ENCODE assay signal across 8 cellular contexts in the genomic region with DNA sequence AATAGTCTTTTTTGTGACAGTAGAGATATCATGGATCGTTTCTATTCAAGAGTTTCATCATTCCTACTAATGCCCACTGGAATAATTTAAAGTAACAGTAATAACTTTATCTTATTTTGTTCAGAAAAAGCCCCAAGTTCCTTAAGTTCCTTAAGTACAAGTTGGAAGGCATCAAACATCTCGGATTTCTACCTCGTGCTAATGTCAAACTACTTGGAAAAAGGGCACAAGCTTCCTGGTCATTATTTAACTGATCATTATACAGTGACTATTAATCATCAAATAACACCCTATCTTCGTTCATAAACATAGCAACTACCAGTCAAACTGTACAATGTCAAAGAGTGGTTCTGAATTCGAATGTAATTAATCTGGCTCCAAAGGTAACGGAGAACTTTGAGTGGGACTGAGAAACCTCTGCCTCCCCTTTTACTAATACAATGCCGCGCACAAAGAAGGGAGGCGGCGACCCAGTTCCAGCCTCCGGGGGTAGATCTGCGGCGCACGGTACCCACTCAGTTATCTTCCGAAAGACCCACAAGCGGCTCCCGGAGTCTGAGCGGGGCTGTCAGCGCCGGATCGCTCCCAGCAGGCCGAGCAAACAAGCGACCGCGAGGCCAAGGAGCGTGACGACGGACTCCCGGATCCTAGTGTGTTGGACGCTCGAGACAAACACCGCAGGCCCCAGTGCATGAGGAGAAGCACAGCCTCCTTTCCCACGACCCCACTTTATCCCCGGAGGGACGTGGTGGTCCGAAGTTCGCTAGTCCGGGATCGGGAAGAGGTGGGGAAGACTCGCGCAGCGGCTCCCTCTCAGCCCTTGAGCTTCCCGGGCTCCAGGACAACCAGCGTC. TPM values are rescaled to one million over a fixed set of nuclear protein-coding genes. Genes with fewer than 3 reads are reported as not detected.
DNase-seq lines count a peak whose midpoint lies in the region; ATAC-seq and TF ChIP-seq lines count a peak whose summit lies in the region.

No MANE protein-coding gene starts in this region.

- H3K4me3 ChIP-seq in skin epidermis = peak overlapping the region; percentile 66 to 98 (median 83)

- no peaks in the 10 kb centered on the region for H3K9me3 Mint-ChIP-seq in brain

- H3K27ac ChIP-seq in skin epidermis = peak overlapping the region; percentile 55 to 98 (median 89)

- H3K27me3 Mint-ChIP-seq in T-helper 17 cell (no peaks in the 10 kb centered on the region), brain (peaks cover 11% of the 10 kb centered on the region)

- ATAC-seq in GM21526 (IDR thresholded peaks at IDR 0.05; ENCODE audit: low FRiP score, unreplicated experiment) (peak; percentile 36), T-helper 17 cell (peak; percentile 22)

- TF ChIP-seq CTCF in brain (conservative IDR thresholded peaks at IDR 0.05) = no peak

- DNase-seq in D341Med (ENCODE audit: low spot score) (peak; percentile 76), HuH-7.5 (ENCODE audit: low spot score) (peak; percentile 32), T-helper 17 cell (peak; percentile 5 to 21 (median 18)), iPS-NIHi7 (ENCODE audit: extremely low spot score) (peak; percentile 60), GF-D8 (lab: John Stamatoyannopoulos, UW) (no peak)

- peak overlapping the region; percentile 97 for H3K4me3 Mint-ChIP-seq in T-helper 17 cell
- H3K4me3 Mint-ChIP-seq in brain = peak overlapping the region; percentile 90 to 100 (median 91)

- H3K27ac Mint-ChIP-seq in T-helper 17 cell = peak overlapping the region; percentile 99
- peak overlapping the region; percentile 91 to 100 (median 99) for H3K27ac Mint-ChIP-seq in brain

- no peaks in the 10 kb centered on the region for H3K9me3 ChIP-seq in T-helper 17 cell (ENCODE audit: control insufficient read depth, low read length, poor library complexity, severe bottlenecking)

- peaks cover 31% of the 10 kb centered on the region for H3K4me1 Mint-ChIP-seq in T-helper 17 cell
- peaks cover 49% of the 10 kb centered on the region for H3K4me1 Mint-ChIP-seq in brain

- H3K36me3 Mint-ChIP-seq in T-helper 17 cell (ENCODE audit: low read depth) (no peaks in the 10 kb centered on the region), brain (peaks cover 12% of the 10 kb centered on the region)

RNA-seq across cellular contexts. Expression of a gene that starts 0.7 kb away (rescaled TPM):
- total RNA-seq in T-helper 17 cell = 10 to 100 TPM; 15.0 to 19.2 TPM
- polyA plus RNA-seq in brain (ENCODE audit: insufficient read depth, low read depth, low replicate concordance) = 4.1 TPM
